Comparison of ENCODE assay signal across 1 cellular context in the genomic region with DNA sequence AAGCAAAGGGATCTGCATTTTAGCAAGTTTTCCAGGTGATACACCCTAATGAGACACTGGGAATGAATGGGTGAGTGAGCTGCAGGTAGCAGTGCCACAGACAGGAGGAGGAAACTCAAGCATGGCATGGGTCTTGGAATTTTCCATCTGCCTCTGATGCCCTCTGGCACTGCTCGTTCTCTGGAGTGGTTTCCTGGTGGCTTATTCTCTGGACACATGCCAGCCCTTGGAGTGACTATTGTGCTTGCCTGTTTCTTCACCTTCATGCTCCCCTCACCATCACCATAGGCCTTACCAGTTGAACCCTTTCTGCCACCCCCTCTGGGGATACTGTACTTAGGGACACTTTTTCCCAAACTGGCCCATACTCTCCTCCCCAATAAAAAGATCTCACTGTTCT.
TF ChIP-seq lines count a peak whose summit lies in the region.

No MANE protein-coding gene starts in this region.

TF ChIP-seq in WTC11, 78 proteins besides CTCF, POLR2A, EP300 and RAD21 (continued from another document):
- TF ChIP-seq, protein P1, sequence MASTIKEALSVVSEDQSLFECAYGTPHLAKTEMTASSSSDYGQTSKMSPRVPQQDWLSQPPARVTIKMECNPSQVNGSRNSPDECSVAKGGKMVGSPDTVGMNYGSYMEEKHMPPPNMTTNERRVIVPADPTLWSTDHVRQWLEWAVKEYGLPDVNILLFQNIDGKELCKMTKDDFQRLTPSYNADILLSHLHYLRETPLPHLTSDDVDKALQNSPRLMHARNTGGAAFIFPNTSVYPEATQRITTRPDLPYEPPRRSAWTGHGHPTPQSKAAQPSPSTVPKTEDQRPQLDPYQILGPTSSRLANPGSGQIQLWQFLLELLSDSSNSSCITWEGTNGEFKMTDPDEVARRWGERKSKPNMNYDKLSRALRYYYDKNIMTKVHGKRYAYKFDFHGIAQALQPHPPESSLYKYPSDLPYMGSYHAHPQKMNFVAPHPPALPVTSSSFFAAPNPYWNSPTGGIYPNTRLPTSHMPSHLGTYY (CRISPR knock-in tag; IDR thresholded peaks at IDR 0.05): no peak
- TF ChIP-seq USF2 (CRISPR knock-in tag; IDR thresholded peaks at IDR 0.05) (no peak), FOXJ3 (CRISPR knock-in tag; IDR thresholded peaks at IDR 0.05; ENCODE audit: borderline replicate concordance) (no peak), ELF4 (CRISPR knock-in tag; IDR thresholded peaks at IDR 0.05; ENCODE audit: low read depth) (no peak), ZNF425 (CRISPR knock-in tag; conservative IDR thresholded peaks at IDR 0.05) (no peak), TP53 (CRISPR knock-in tag; IDR thresholded peaks at IDR 0.05) (no peak), SOX15 (CRISPR knock-in tag; IDR thresholded peaks at IDR 0.05) (no peak), HMGA2 (CRISPR knock-in tag; IDR thresholded peaks at IDR 0.05) (no peak), GRHL2 (CRISPR knock-in tag; IDR thresholded peaks at IDR 0.05; ENCODE audit: insufficient replicate concordance, severe bottlenecking) (no peak), RELA (CRISPR knock-in tag; IDR thresholded peaks at IDR 0.05; ENCODE audit: borderline replicate concordance) (no peak), ZNF232 (CRISPR knock-in tag; IDR thresholded peaks at IDR 0.05) (no peak), ZNF317 (CRISPR knock-in tag; IDR thresholded peaks at IDR 0.05; ENCODE audit: borderline replicate concordance, low read depth) (no peak), ATF1 (CRISPR knock-in tag; IDR thresholded peaks at IDR 0.05) (no peak)
TF ChIP-seq in WTC11: peak in this region for 0.
